8 cellular contexts compared by ENCODE assay signal in genomic region chr12:46831335-46832083, GRCh38. TPM values are rescaled to one million over a fixed set of nuclear protein-coding genes. Genes with fewer than 3 reads are reported as not detected.
DNase-seq lines count a peak whose midpoint lies in the region; ATAC-seq and TF ChIP-seq lines count a peak whose summit lies in the region.

No MANE protein-coding gene starts in this region.

- peaks cover 13% of the 10 kb centered on the region for H3K4me1 Mint-ChIP-seq in dendritic cell treated with granulocyte-macrophage colony-stimulating factor and Interleukin-4, amounts not matched to agents 40 ng/mL and 50 ng/mL, for 4 days (ENCODE audit: low read depth)

- H3K9me3 ChIP-seq in liver (ENCODE audit: control insufficient read depth in 4 of 4, low read length in 3 of 4) = no peaks in the 10 kb centered on the region
- H3K9me3 ChIP-seq in thyroid gland = no peaks in the 10 kb centered on the region

- no peak for TF ChIP-seq CTCF in liver (IDR thresholded peaks at IDR 0.05; ENCODE audit: low read depth, low read length, missing input control)
- no peak for TF ChIP-seq CTCF in thyroid gland (IDR thresholded peaks at IDR 0.05)

- H3K27me3 ChIP-seq in liver (ENCODE audit: control insufficient read depth in 4 of 4, insufficient read depth in 4 of 4, low read length in 3 of 4) (no peaks in the 10 kb centered on the region), thyroid gland (peaks cover 4% of the 10 kb centered on the region)

- H3K36me3 ChIP-seq in liver (ENCODE audit: control insufficient read depth in 4 of 4, insufficient read depth in 3 of 4, low read depth in 1 of 4, low read length in 3 of 4) (no peaks in the 10 kb centered on the region), thyroid gland (no peaks in the 10 kb centered on the region)

- H3K36me3 Mint-ChIP-seq in dendritic cell treated with granulocyte-macrophage colony-stimulating factor and Interleukin-4, amounts not matched to agents 40 ng/mL and 50 ng/mL, for 4 days (ENCODE audit: low read depth) = no peaks in the 10 kb centered on the region

- DNase-seq in activated CD4-positive, alpha-beta T cell treated with anti-CD3 and anti-CD28 coated beads for 48 hours = peak; percentile 14
- DNase-seq in activated CD4-positive, alpha-beta T cell treated with anti-CD3 and anti-CD28 coated beads, Interleukin-2, amount 50 U/mL, for 48 hours = no peak
- DNase-seq in thyroid gland = peak; percentile 4 to 20
- no peak for DNase-seq in stimulated activated CD4-positive, alpha-beta T cell treated with anti-CD3 and anti-CD28 coated beads, Interleukin-1b, Interleukin-23, amount 100 ng/mL, for 48 hours
- DNase-seq in DMS153 treated with DMSO at 0.1 percent for 48 hours (lab: John Stamatoyannopoulos, UW; ENCODE audit: unreplicated experiment) = no peak

- H3K4me3 ChIP-seq in liver (ENCODE audit: low read depth in 1 of 3, low read length in 3 of 3) (peak overlapping the region; percentile 62 to 85 (median 73)), thyroid gland (replicated peaks in 1 of 3) (peak overlapping the region in 1 of 3 donors; percentile 12)

- peak overlapping the region; percentile 4 to 47 for H3K9ac ChIP-seq in liver (ENCODE audit: low read depth in 1 of 2, low read length in 2 of 2)

- peaks cover 1 to 29% (median 16%) of the 10 kb centered on the region in 4 donors for H3K4me1 ChIP-seq in liver (ENCODE audit: control insufficient read depth in 4 of 4, insufficient read depth in 4 of 4, low read length in 3 of 4)
- peaks cover 0 to 10% of the 10 kb centered on the region in 2 donors for H3K4me1 ChIP-seq in thyroid gland

- no peak overlapping the region for H3K27ac Mint-ChIP-seq in dendritic cell treated with granulocyte-macrophage colony-stimulating factor and Interleukin-4, amounts not matched to agents 40 ng/mL and 50 ng/mL, for 4 days

- peak in 1 of 2 donors; percentile 25 for TF ChIP-seq RAD21 in liver (IDR thresholded peaks at IDR 0.05)

- no peak for ATAC-seq in HG03135 (IDR thresholded peaks at IDR 0.05; ENCODE audit: unreplicated experiment)

- peaks cover under 1% of the 10 kb centered on the region for H3K9me3 Mint-ChIP-seq in dendritic cell treated with granulocyte-macrophage colony-stimulating factor and Interleukin-4, amounts not matched to agents 40 ng/mL and 50 ng/mL, for 4 days

- H3K27ac ChIP-seq in liver (ENCODE audit: low read depth in 1 of 2, low read length in 2 of 2) (peak overlapping the region; percentile 76 to 85), thyroid gland (no peak overlapping the region)

- TF ChIP-seq POLR2A in thyroid gland (IDR thresholded peaks at IDR 0.05) = no peak

- H3K4me3 Mint-ChIP-seq in dendritic cell treated with granulocyte-macrophage colony-stimulating factor and Interleukin-4, amounts not matched to agents 40 ng/mL and 50 ng/mL, for 4 days = peak overlapping the region; percentile 41

- intact Hi-C loops in dendritic cell treated with granulocyte-macrophage colony-stimulating factor and Interleukin-4, amounts not matched to agents 40 ng/mL and 50 ng/mL, for 4 days (cut with micrococcal nuclease) = no loop called here
- intact Hi-C loops in thyroid gland (cut with DNase I) = no loop called here

- whole genome bisulfite sequencing in liver = 2% methylated on average over 52 of the region's 52 CpGs
- WGBS in thyroid gland, 2 donors = 2 to 6% methylated on average over 38 to 50 of the region's 52 CpGs

- H3K27me3 Mint-ChIP-seq in dendritic cell treated with granulocyte-macrophage colony-stimulating factor and Interleukin-4, amounts not matched to agents 40 ng/mL and 50 ng/mL, for 4 days = peaks cover 58% of the 10 kb centered on the region

TF ChIP-seq in liver, 16 proteins besides CTCF, POLR2A, EP300 and RAD21:
- TF ChIP-seq FOXA1 (IDR thresholded peaks at IDR 0.05) (no peak), YY1 (IDR thresholded peaks at IDR 0.05) (peak; percentile 5), NR2F2 (IDR thresholded peaks at IDR 0.05) (no peak), MAX (IDR thresholded peaks at IDR 0.05) (no peak), TAF1 (conservative IDR thresholded peaks at IDR 0.05) (no peak), HNF4G (IDR thresholded peaks at IDR 0.05) (no peak), RXRA (IDR thresholded peaks at IDR 0.05) (peak in 1 of 2 donors; percentile 22)

RNA-seq across cellular contexts. Expression of gene SLC38A4, which starts 5.7 kb away (rescaled TPM):
- 100 to 1,000 TPM; 219 to 389 TPM for total RNA-seq in liver
- 100 to 1,000 TPM in 1 of 2 donors, 10 to 100 TPM in 1; 92.0 to 120 TPM for polyA plus RNA-seq in liver
- total RNA-seq in thyroid gland = 1 to 10 TPM in 3 of 4 donors, under 1 TPM in 1; 0.11 to 1.8 (median 1.3) TPM

Comparison
In these comparisons a context has a peak if more than half of its experiments do, and no peak if none do; other contexts are left out.
1. DNase-seq: peak in activated CD4-positive, alpha-beta T cell treated with anti-CD3 and anti-CD28 coated beads for 48 hours (single experiment) and thyroid gland (2 of 2); none in activated CD4-positive, alpha-beta T cell treated with anti-CD3 and anti-CD28 coated beads, Interleukin-2, amount 50 U/mL, for 48 hours (0 of 2), stimulated activated CD4-positive, alpha-beta T cell treated with anti-CD3 and anti-CD28 coated beads, Interleukin-1b, Interleukin-23, amount 100 ng/mL, for 48 hours (single experiment) and DMS153 treated with DMSO at 0.1 percent for 48 hours (single experiment).
2. H3K27ac ChIP-seq: peak in liver (2 of 2); none in thyroid gland (0 of 3).
3. RNA of gene SLC38A4, which starts 5.7 kb away (total RNA-seq): 219 to 389 TPM in liver; 0.11 to 1.8 TPM in thyroid gland; every median in the first group is over 10 times any median in the second.